Comparison of ENCODE assay signal across 39 cellular contexts in the genomic region with DNA sequence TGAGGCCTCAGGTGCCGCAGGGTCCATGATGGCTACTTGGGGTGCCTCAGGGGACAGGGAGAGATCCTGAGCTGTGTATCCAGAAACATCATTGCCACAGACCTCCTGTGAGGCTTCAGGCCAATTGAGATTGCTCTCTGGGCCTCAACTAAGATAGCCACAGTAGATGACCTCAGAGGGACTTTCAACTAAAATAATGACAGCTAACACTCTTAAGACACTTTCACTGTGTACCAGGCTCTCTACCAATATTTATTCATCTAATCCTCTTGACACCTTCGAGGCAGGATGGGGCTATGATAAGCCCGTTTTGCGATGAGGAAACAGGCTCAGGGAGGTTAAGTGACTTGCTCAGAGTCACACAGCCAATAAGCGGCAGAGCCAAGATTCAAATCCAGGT. TPM values are rescaled to one million over a fixed set of nuclear protein-coding genes. Genes with fewer than 3 reads are reported as not detected.
"Had no signal": no experiment of that assay in that cellular context is flagged by ENCODE, and none has a peak within 500 bp of the region (broad histone marks: within the 10 kb centered on the region; RNA-seq: fewer than 3 reads in every experiment).

No MANE protein-coding gene starts in this region.

- H3K4me1 Mint-ChIP-seq: activated naive CD4-positive, alpha-beta T cell treated with anti-CD3 and anti-CD28 coated beads, Interleukin-2, amount 10 ng/mL, durations not matched to agents 7 days and 5 days; activated naive CD4-positive, alpha-beta T cell treated with anti-CD3 and anti-CD28 coated beads, Interleukin-2, amount 50 U/mL, for 24 hours; activated naive CD8-positive, alpha-beta T cell treated with anti-CD3 and anti-CD28 coated beads for 36 hours; activated naive CD8-positive, alpha-beta T cell treated with anti-CD3 and anti-CD28 coated beads, Interleukin-2, amount 10 ng/mL, durations not matched to agents 7 days and 5 days; activated naive CD8-positive, alpha-beta T cell treated with anti-CD3 and anti-CD28 coated beads, Interleukin-2, amount 50 U/mL, for 24 hours; activated T-helper 17 cell treated with anti-CD3 and anti-CD28 coated beads, Interleukin-2, amount 50 U/mL, for 72 hours; central memory CD8-positive, alpha-beta T cell had no signal

- DNase-seq: activated effector memory CD4-positive, alpha-beta T cell treated with anti-CD3 and anti-CD28 coated beads, Interleukin-2, amount 50 U/mL, for 16 hours; activated effector memory CD4-positive, alpha-beta T cell treated with Interleukin-2 at 50 U/mL for 16 hours; activated gamma-delta T cell; activated gamma-delta T cell treated with Interleukin-2 at 50 U/mL for 16 hours; activated naive CD4-positive, alpha-beta T cell; activated naive CD4-positive, alpha-beta T cell treated with anti-CD3 and anti-CD28 coated beads, Interleukin-2, amount 10 ng/mL, durations not matched to agents 7 days and 5 days; activated naive CD4-positive, alpha-beta T cell treated with anti-CD3 and anti-CD28 coated beads, Interleukin-2, amount 50 U/mL, for 16 hours; activated naive CD4-positive, alpha-beta T cell treated with Interleukin-2 at 50 U/mL for 16 hours; activated naive CD8-positive, alpha-beta T cell treated with anti-CD3 and anti-CD28 coated beads for 36 hours; activated naive CD8-positive, alpha-beta T cell treated with anti-CD3 and anti-CD28 coated beads, Interleukin-2, amount 10 ng/mL, durations not matched to agents 7 days and 5 days; activated T-cell treated with anti-CD3 and anti-CD28 coated beads, Interleukin-2, amount 50 U/mL, for 1 hour; activated T-cell treated with anti-CD3 and anti-CD28 coated beads, Interleukin-2, amount 50 U/mL, for 24 hours; activated T-cell treated with anti-CD3 and anti-CD28 coated beads, Interleukin-2, amount 50 U/mL, for 4 hours; activated T-cell treated with anti-CD3 and anti-CD28 coated beads, Interleukin-2, amount 50 U/mL, for 72 hours; adrenal gland; amniotic stem cell; amygdala; anterior cingulate cortex; aorta; brain microvascular endothelial cell; caudate nucleus; central memory CD4-positive, alpha-beta T cell; cerebellar nuclear complex had no signal

- ATAC-seq: activated naive CD4-positive, alpha-beta T cell treated with anti-CD3 and anti-CD28 coated beads, Interleukin-2, amount 50 U/mL, for 72 hours; activated naive CD8-positive, alpha-beta T cell treated with anti-CD3 and anti-CD28 coated beads, Interleukin-2, amount 50 U/mL, for 24 hours; activated T-cell treated with anti-CD3 and anti-CD28 coated beads, Interleukin-2, amount 50 U/mL, for 4 hours; activated T-cell treated with anti-CD3 and anti-CD28 coated beads, Interleukin-2, amount 50 U/mL, for 72 hours; activated T-helper 17 cell treated with anti-CD3 and anti-CD28 coated beads, Interleukin-2, amount 50 U/mL, for 72 hours; body of pancreas had no signal

- H3K27me3 Mint-ChIP-seq: brain had no signal

- H3K27ac ChIP-seq: adrenal gland, ascending aorta, body of pancreas, brain microvascular endothelial cell, breast epithelium, cardiac muscle cell had no signal

- H3K36me3 Mint-ChIP-seq: activated naive CD4-positive, alpha-beta T cell treated with anti-CD3 and anti-CD28 coated beads, Interleukin-2, amount 10 ng/mL, durations not matched to agents 7 days and 5 days; activated naive CD4-positive, alpha-beta T cell treated with anti-CD3 and anti-CD28 coated beads, Interleukin-2, amount 50 U/mL, for 24 hours; activated naive CD4-positive, alpha-beta T cell treated with anti-CD3 and anti-CD28 coated beads, Interleukin-2, amount 50 U/mL, for 72 hours; activated naive CD8-positive, alpha-beta T cell; activated naive CD8-positive, alpha-beta T cell treated with anti-CD3 and anti-CD28 coated beads for 36 hours; activated naive CD8-positive, alpha-beta T cell treated with anti-CD3 and anti-CD28 coated beads, Interleukin-2, amount 10 ng/mL, durations not matched to agents 7 days and 5 days had no signal

- H3K4me1 ChIP-seq: adrenal gland, body of pancreas, breast epithelium had no signal

- H3K27ac Mint-ChIP-seq: activated naive CD4-positive, alpha-beta T cell treated with anti-CD3 and anti-CD28 coated beads for 36 hours; activated naive CD4-positive, alpha-beta T cell treated with anti-CD3 and anti-CD28 coated beads, Interleukin-2, amount 10 ng/mL, durations not matched to agents 7 days and 5 days; activated naive CD4-positive, alpha-beta T cell treated with anti-CD3 and anti-CD28 coated beads, Interleukin-2, amount 50 U/mL, for 24 hours; activated naive CD4-positive, alpha-beta T cell treated with anti-CD3 and anti-CD28 coated beads, Interleukin-2, amount 50 U/mL, for 72 hours; activated naive CD8-positive, alpha-beta T cell; activated naive CD8-positive, alpha-beta T cell treated with anti-CD3 and anti-CD28 coated beads for 36 hours; activated naive CD8-positive, alpha-beta T cell treated with anti-CD3 and anti-CD28 coated beads, Interleukin-2, amount 10 ng/mL, durations not matched to agents 7 days and 5 days; activated naive CD8-positive, alpha-beta T cell treated with anti-CD3 and anti-CD28 coated beads, Interleukin-2, amount 50 U/mL, for 24 hours; activated T-cell treated with anti-CD3 and anti-CD28 coated beads, Interleukin-2, amount 50 U/mL, for 24 hours; activated T-cell treated with anti-CD3 and anti-CD28 coated beads, Interleukin-2, amount 50 U/mL, for 72 hours; activated T-helper 1 cell treated with anti-CD3 and anti-CD28 coated beads, Interleukin-12 subunit alpha, Interleukin-12 subunit beta, Interleukin-2, Interleukin-4 antibody, amounts not matched to agents 30 ng/mL and 10 ng/mL and 1 ng/mL, durations not matched to agents 14 hours and 24 hours and 36 hours; activated T-helper 17 cell treated with anti-CD3 and anti-CD28 coated beads, Interleukin-2, amount 50 U/mL, for 72 hours; activated T-helper 2 cell treated with anti-CD3 and anti-CD28 coated beads, Interferon-gamma antibody, Interleukin-2, Interleukin-4, amounts not matched to agents 10 μg/mL and 5 μg/mL and 100 μg/mL, durations not matched to agents 14 hours and 24 hours and 36 hours had no signal

- H3K9me3 Mint-ChIP-seq: activated naive CD4-positive, alpha-beta T cell treated with anti-CD3 and anti-CD28 coated beads for 36 hours; activated naive CD4-positive, alpha-beta T cell treated with anti-CD3 and anti-CD28 coated beads, Interleukin-2, amount 10 ng/mL, durations not matched to agents 7 days and 5 days; activated naive CD4-positive, alpha-beta T cell treated with anti-CD3 and anti-CD28 coated beads, Interleukin-2, amount 50 U/mL, for 24 hours; activated naive CD4-positive, alpha-beta T cell treated with anti-CD3 and anti-CD28 coated beads, Interleukin-2, amount 50 U/mL, for 72 hours; activated naive CD8-positive, alpha-beta T cell treated with anti-CD3 and anti-CD28 coated beads for 36 hours; activated naive CD8-positive, alpha-beta T cell treated with anti-CD3 and anti-CD28 coated beads, Interleukin-2, amount 10 ng/mL, durations not matched to agents 7 days and 5 days; activated naive CD8-positive, alpha-beta T cell treated with anti-CD3 and anti-CD28 coated beads, Interleukin-2, amount 50 U/mL, for 24 hours; activated T-cell treated with anti-CD3 and anti-CD28 coated beads, Interleukin-2, amount 50 U/mL, for 24 hours; activated T-cell treated with anti-CD3 and anti-CD28 coated beads, Interleukin-2, amount 50 U/mL, for 4 hours; activated T-cell treated with anti-CD3 and anti-CD28 coated beads, Interleukin-2, amount 50 U/mL, for 72 hours; activated T-helper 1 cell treated with anti-CD3 and anti-CD28 coated beads, Interleukin-12 subunit alpha, Interleukin-12 subunit beta, Interleukin-2, Interleukin-4 antibody, amounts not matched to agents 30 ng/mL and 10 ng/mL and 1 ng/mL, durations not matched to agents 14 hours and 24 hours and 36 hours; activated T-helper 17 cell treated with anti-CD3 and anti-CD28 coated beads, Interleukin-2, amount 50 U/mL, for 72 hours; activated T-helper 2 cell treated with anti-CD3 and anti-CD28 coated beads, Interferon-gamma antibody, Interleukin-2, Interleukin-4, amounts not matched to agents 10 μg/mL and 5 μg/mL and 100 μg/mL, durations not matched to agents 14 hours and 24 hours and 36 hours; central memory CD8-positive, alpha-beta T cell had no signal

- H3K27me3 ChIP-seq: adrenal gland, ascending aorta, body of pancreas, cardiac muscle cell had no signal

- H3K4me3 ChIP-seq: adrenal gland, ascending aorta, body of pancreas, breast epithelium, cardiac muscle cell had no signal

- FAIRE-seq: astrocyte, bronchial epithelial cell had no signal

- H3K36me3 ChIP-seq: adrenal gland, ascending aorta, brain microvascular endothelial cell, breast epithelium, cardiac muscle cell had no signal

- H3K4me3 Mint-ChIP-seq: activated naive CD4-positive, alpha-beta T cell treated with anti-CD3 and anti-CD28 coated beads for 36 hours; activated naive CD4-positive, alpha-beta T cell treated with anti-CD3 and anti-CD28 coated beads, Interleukin-2, amount 10 ng/mL, durations not matched to agents 7 days and 5 days; activated naive CD4-positive, alpha-beta T cell treated with anti-CD3 and anti-CD28 coated beads, Interleukin-2, amount 50 U/mL, for 24 hours; activated naive CD8-positive, alpha-beta T cell; activated naive CD8-positive, alpha-beta T cell treated with anti-CD3 and anti-CD28 coated beads for 36 hours; activated naive CD8-positive, alpha-beta T cell treated with anti-CD3 and anti-CD28 coated beads, Interleukin-2, amount 10 ng/mL, durations not matched to agents 7 days and 5 days; activated naive CD8-positive, alpha-beta T cell treated with anti-CD3 and anti-CD28 coated beads, Interleukin-2, amount 50 U/mL, for 24 hours; activated T-cell treated with anti-CD3 and anti-CD28 coated beads, Interleukin-2, amount 50 U/mL, for 24 hours; activated T-cell treated with anti-CD3 and anti-CD28 coated beads, Interleukin-2, amount 50 U/mL, for 4 hours; activated T-cell treated with anti-CD3 and anti-CD28 coated beads, Interleukin-2, amount 50 U/mL, for 72 hours; activated T-helper 1 cell treated with anti-CD3 and anti-CD28 coated beads, Interleukin-12 subunit alpha, Interleukin-12 subunit beta, Interleukin-2, Interleukin-4 antibody, amounts not matched to agents 30 ng/mL and 10 ng/mL and 1 ng/mL, durations not matched to agents 14 hours and 24 hours and 36 hours; activated T-helper 17 cell treated with anti-CD3 and anti-CD28 coated beads, Interleukin-2, amount 50 U/mL, for 72 hours; brain; central memory CD8-positive, alpha-beta T cell had no signal

- H3K9me3 ChIP-seq: adrenal gland, ascending aorta, body of pancreas, breast epithelium had no signal

RNA-seq across cellular contexts. Expression of a gene that starts 10.7 kb away (rescaled TPM):
- total RNA-seq: activated naive CD8-positive, alpha-beta T cell treated with anti-CD3 and anti-CD28 coated beads, Interleukin-2, amount 10 ng/mL, durations not matched to agents 7 days and 5 days; activated T-helper 1 cell treated with anti-CD3 and anti-CD28 coated beads, Interleukin-12 subunit alpha, Interleukin-12 subunit beta, Interleukin-2, Interleukin-4 antibody, amounts not matched to agents 30 ng/mL and 10 ng/mL and 1 ng/mL, durations not matched to agents 14 hours and 24 hours and 36 hours; activated T-helper 2 cell treated with anti-CD3 and anti-CD28 coated beads, Interferon-gamma antibody, Interleukin-2, Interleukin-4, amounts not matched to agents 10 μg/mL and 5 μg/mL and 100 μg/mL, durations not matched to agents 14 hours and 24 hours and 36 hours; bronchial epithelial cell had no signal

RNA-seq across cellular contexts. Expression of a gene that starts 54.0 kb away (rescaled TPM):
- total RNA-seq: activated naive CD8-positive, alpha-beta T cell treated with anti-CD3 and anti-CD28 coated beads, Interleukin-2, amount 10 ng/mL, durations not matched to agents 7 days and 5 days; cardiac muscle cell had no signal
